18 cellular contexts compared by ENCODE assay signal in genomic region chr10:78434886-78435285, GRCh38.
"Had no signal": no experiment of that assay in that cellular context is flagged by ENCODE, and none has a peak within 500 bp of the region (broad histone marks: within the 10 kb centered on the region; RNA-seq: fewer than 3 reads in every experiment).

No MANE protein-coding gene starts in this region.

- H3K27ac Mint-ChIP-seq: activated B cell treated with CpG ODN at 0.5 μM for 24 hours; activated CD8-positive, alpha-beta T cell treated with anti-CD3 and anti-CD28 coated beads, Interleukin-2, amount 10 ng/mL, durations not matched to agents 7 days and 5 days; activated naive CD4-positive, alpha-beta T cell treated with anti-CD3 and anti-CD28 coated beads for 36 hours; activated T-cell treated with anti-CD3 and anti-CD28 coated beads, Interleukin-2, amount 50 U/mL, for 24 hours; endodermal cell; naive thymus-derived CD4-positive, alpha-beta T cell; stimulated activated naive B cell treated with anti-CD40 and anti-IgM and Interleukin-4, amounts not matched to agents 10 μg/mL and 1 μg/mL and 100 μg/mL, for 72 hours; T-helper 2 cell treated with Interferon-gamma antibody and Interleukin-4, amounts not matched to agents 5 μg/mL and 100 μg/mL, for 36 hours had no signal

- H3K27ac ChIP-seq: body of pancreas, left lung, parathyroid adenoma, thoracic aorta, upper lobe of right lung had no signal

- H3K4me1 Mint-ChIP-seq: activated B cell treated with CpG ODN at 0.5 μM for 24 hours had no signal

- H3K4me1 ChIP-seq: left lung, parathyroid adenoma, upper lobe of right lung had no signal

- ATAC-seq: activated CD8-positive, alpha-beta T cell treated with anti-CD3 and anti-CD28 coated beads, Interleukin-2, amount 10 ng/mL, durations not matched to agents 7 days and 5 days; naive thymus-derived CD4-positive, alpha-beta T cell; stimulated activated naive B cell treated with anti-CD40 and anti-IgM and Interleukin-4, amounts not matched to agents 10 μg/mL and 1 μg/mL and 100 μg/mL, for 72 hours had no signal

- H3K27me3 ChIP-seq: body of pancreas, left lung, upper lobe of right lung had no signal

- H3K36me3 ChIP-seq: left lung, thoracic aorta, upper lobe of right lung had no signal

- H3K36me3 Mint-ChIP-seq: stimulated activated naive B cell treated with anti-CD40 and anti-IgM and Interleukin-4, amounts not matched to agents 10 μg/mL and 1 μg/mL and 100 μg/mL, for 72 hours had no signal

- H3K4me3 Mint-ChIP-seq: activated B cell treated with CpG ODN at 0.5 μM for 24 hours; activated CD8-positive, alpha-beta T cell treated with anti-CD3 and anti-CD28 coated beads, Interleukin-2, amount 10 ng/mL, durations not matched to agents 7 days and 5 days; activated naive CD4-positive, alpha-beta T cell treated with anti-CD3 and anti-CD28 coated beads for 36 hours; activated T-cell treated with anti-CD3 and anti-CD28 coated beads, Interleukin-2, amount 50 U/mL, for 24 hours; endodermal cell; naive thymus-derived CD4-positive, alpha-beta T cell; stimulated activated naive B cell treated with anti-CD40 and anti-IgM and Interleukin-4, amounts not matched to agents 10 μg/mL and 1 μg/mL and 100 μg/mL, for 72 hours; T-helper 2 cell treated with Interferon-gamma antibody and Interleukin-4, amounts not matched to agents 5 μg/mL and 100 μg/mL, for 36 hours had no signal

- H3K4me3 ChIP-seq: body of pancreas, left lung, thoracic aorta, upper lobe of right lung had no signal

- H3K9me3 Mint-ChIP-seq: activated B cell treated with CpG ODN at 0.5 μM for 24 hours; activated naive CD4-positive, alpha-beta T cell treated with anti-CD3 and anti-CD28 coated beads for 36 hours; activated T-cell treated with anti-CD3 and anti-CD28 coated beads, Interleukin-2, amount 50 U/mL, for 24 hours; endodermal cell; naive thymus-derived CD4-positive, alpha-beta T cell; stimulated activated naive B cell treated with anti-CD40 and anti-IgM and Interleukin-4, amounts not matched to agents 10 μg/mL and 1 μg/mL and 100 μg/mL, for 72 hours; T-helper 2 cell treated with Interferon-gamma antibody and Interleukin-4, amounts not matched to agents 5 μg/mL and 100 μg/mL, for 36 hours had no signal

- DNase-seq: activated B cell treated with CpG ODN at 0.5 μM for 24 hours; activated CD4-positive, alpha-beta T cell treated with anti-CD3 and anti-CD28 coated beads for 48 hours; activated CD8-positive, alpha-beta T cell treated with anti-CD3 and anti-CD28 coated beads, Interleukin-2, amount 10 ng/mL, durations not matched to agents 7 days and 5 days; activated naive CD4-positive, alpha-beta T cell treated with anti-CD3 and anti-CD28 coated beads for 36 hours; activated T-cell treated with anti-CD3 and anti-CD28 coated beads, Interleukin-2, amount 50 U/mL, for 24 hours; central memory CD4-positive, alpha-beta T cell; foreskin melanocyte; kidney; left lung; mammary epithelial cell; naive thymus-derived CD4-positive, alpha-beta T cell; stimulated activated naive B cell treated with anti-CD40 and anti-IgM and Interleukin-4, amounts not matched to agents 10 μg/mL and 1 μg/mL and 100 μg/mL, for 72 hours; upper lobe of right lung had no signal

- H3K9me3 ChIP-seq: body of pancreas, left lung, thoracic aorta, upper lobe of right lung had no signal
